Comparison of ENCODE assay signal across 8 cellular contexts in genomic region chr19:4338441-4339350, GRCh38. TPM values are rescaled to one million over a fixed set of nuclear protein-coding genes. Genes with fewer than 3 reads are reported as not detected.
DNase-seq lines count a peak whose midpoint lies in the region; ATAC-seq and TF ChIP-seq lines count a peak whose summit lies in the region.

Gene STAP2 (minus strand): TSS chr19:4338827. CDS start chr19:4338753, 74 bp downstream.

- no peaks in the 10 kb centered on the region for H3K4me1 ChIP-seq in PC-9 (replicated peaks; ENCODE audit: insufficient read depth)
- H3K4me1 ChIP-seq in lower lobe of right lung: peaks cover 19% of the 10 kb centered on the region
- peaks cover 0 to 15% (median 7%) of the 10 kb centered on the region in 4 donors for H3K4me1 ChIP-seq in tibial artery

- DNase-seq in ELR (ENCODE audit: low read depth) (peak; percentile 35), PC-9 (peak; percentile 68 to 70), choroid plexus epithelial cell (ENCODE audit: low read depth) (peak; percentile 33), lower lobe of right lung (peak; percentile 72), tibial artery (no peak), caudate nucleus (lab: John Stamatoyannopoulos, UW) (no peak), germinal center (ENCODE audit: low spot score) (no peak)

- no peaks in the 10 kb centered on the region for H3F3A ChIP-seq in PC-9 (ENCODE audit: insufficient read depth, low read depth)

- POLR2A ChIA-PET in PC-9 (lab: Charles Lee; ENCODE audit: unreplicated experiment): interaction anchor here (0.6 to 0.7 kb wide), 3 partner anchors 60 to 134 kb away, joined by 4 to 9 read pairs (median 7); no protein-coding TSS in a partner anchor

- H3K36me3 ChIP-seq in PC-9 (ENCODE audit: low read depth): no peaks in the 10 kb centered on the region
- no peaks in the 10 kb centered on the region for H3K36me3 ChIP-seq in lower lobe of right lung
- H3K36me3 ChIP-seq in tibial artery: no peaks in the 10 kb centered on the region

- BruUV-seq in PC-9 (replicated peaks; lab: Mats Ljungman, UMichigan): no TSS peak

- peak within 1 kb of the TSS; percentile 91 for H3K4me2 ChIP-seq in PC-9

- ATAC-seq in lower lobe of right lung (peak; percentile 2 to 47), HG02840 (IDR thresholded peaks at IDR 0.05; ENCODE audit: low FRiP score, unreplicated experiment) (no peak)

- H3K4me3 ChIP-seq in PC-9 (peak within 1 kb of the TSS; percentile 64), choroid plexus epithelial cell (ENCODE audit: low read depth, low read length) (peak within 1 kb of the TSS; percentile 52), lower lobe of right lung (peak within 1 kb of the TSS; percentile 58), tibial artery (peak within 1 kb of the TSS; percentile 29 to 48)

- H3K9me3 ChIP-seq in PC-9 (ENCODE audit: insufficient read depth, low read depth): no peaks in the 10 kb centered on the region
- no peaks in the 10 kb centered on the region for H3K9me3 ChIP-seq in lower lobe of right lung
- H3K9me3 ChIP-seq in tibial artery: no peaks in the 10 kb centered on the region

- CTCF ChIA-PET in PC-9 (lab: Charles Lee): interaction anchor here (0.6 to 1.2 kb wide), 2 partner anchors 10 to 14 kb away, joined by 3 to 10 read pairs; no protein-coding TSS in a partner anchor

- H3K9me2 ChIP-seq in PC-9 (ENCODE audit: insufficient read depth): no peaks in the 10 kb centered on the region

- no peaks in the 10 kb centered on the region for H4K20me1 ChIP-seq in PC-9 (ENCODE audit: insufficient read depth)

- no peak for TF ChIP-seq CTCF in PC-9 (conservative IDR thresholded peaks at IDR 0.05)
- no peak for TF ChIP-seq CTCF in choroid plexus epithelial cell (conservative IDR thresholded peaks at IDR 0.05; ENCODE audit: low read depth, low read length)
- no peak for TF ChIP-seq CTCF in lower lobe of right lung (IDR thresholded peaks at IDR 0.05)
- TF ChIP-seq CTCF in tibial artery (IDR thresholded peaks at IDR 0.05): no peak

- intact Hi-C loops in PC-9 (cut with micrococcal nuclease; ENCODE audit: unreplicated experiment) (no loop called here), lower lobe of right lung (cut with DNase I) (no loop called here), tibial artery (cut with DNase I; ENCODE audit: low total_unique reads) (no loop called here)

- H2AFZ ChIP-seq in PC-9: peak within 1 kb of the TSS; percentile 75

- H3K27me3 ChIP-seq in PC-9 (ENCODE audit: insufficient read depth, low read depth): no peaks in the 10 kb centered on the region
- H3K27me3 ChIP-seq in lower lobe of right lung (ENCODE audit: low read depth): no peaks in the 10 kb centered on the region
- peaks cover 0 to 4% of the 10 kb centered on the region in 2 donors for H3K27me3 ChIP-seq in tibial artery

- no peaks in the 10 kb centered on the region for H3K79me2 ChIP-seq in PC-9 (ENCODE audit: low read depth)

- H3K27ac ChIP-seq in PC-9 (no peak within 1 kb of the TSS), lower lobe of right lung (peak within 1 kb of the TSS; percentile 76), tibial artery (no peak within 1 kb of the TSS), caudate nucleus (ENCODE audit: low read depth, low read length) (no peak within 1 kb of the TSS)

RNA-seq across cellular contexts. Expression of gene STAP2, which starts in this region (rescaled TPM):
- 26.9 and 29.8 TPM in 2 replicates for total RNA-seq in PC-9 (2021)
- 11.8 TPM for total RNA-seq in lower lobe of right lung

Comparison
In these comparisons a context has a peak if more than half of its experiments do, and no peak if none do; other contexts are left out.
1. DNase-seq: peak in ELR (single experiment), PC-9 (2 of 2), choroid plexus epithelial cell (single experiment) and lower lobe of right lung (single experiment); none in tibial artery (0 of 2), caudate nucleus (0 of 61) and germinal center (single experiment).
2. Peak in every context shown above with its lines, with median percentiles within 50 percentile points of each other: H3K4me3 ChIP-seq.